Comparison of ENCODE assay signal across 9 cellular contexts in genomic region chr18:34223164-34223892, GRCh38. TPM values are rescaled to one million over a fixed set of nuclear protein-coding genes. Genes with fewer than 3 reads are reported as not detected.
A peak's percentile ranks its signal among the peaks of the same experiment; 100 is the strongest.
DNase-seq lines count a peak whose midpoint lies in the region; ATAC-seq lines count a peak whose summit lies in the region.
"Had no signal": no experiment of that assay in that cellular context is flagged by ENCODE, and none has a peak within 500 bp of the region (broad histone marks: within the 10 kb centered on the region; RNA-seq: fewer than 3 reads in every experiment).

No MANE protein-coding gene starts in this region.

- DNase-seq in DMS53 (lab: John Stamatoyannopoulos, UW) (peak; percentile 86), NCI-H1930 (lab: John Stamatoyannopoulos, UW) (peak; percentile 33 to 45), OCI-M2 (lab: John Stamatoyannopoulos, UW; ENCODE audit: unreplicated experiment) (no peak)
- DNase-seq: activated CD4-positive, alpha-beta memory T cell treated with anti-CD3 and anti-CD28 coated beads for 36 hours had no signal

- 0 to 1% methylated on average over 48 to 51 of the region's 51 CpGs for WGBS in ectodermal cell, 2 experiments

- ATAC-seq in GM21737 (IDR thresholded peaks at IDR 0.05; ENCODE audit: unreplicated experiment), result no peak
- ATAC-seq in GM18498 (IDR thresholded peaks at IDR 0.05; ENCODE audit: unreplicated experiment), result no peak
- no peak for ATAC-seq in GM19328 (IDR thresholded peaks at IDR 0.05; ENCODE audit: unreplicated experiment)

- H3K9me3 ChIP-seq in ectodermal cell (ENCODE audit: control insufficient read depth, low read length), result no peaks in the 10 kb centered on the region
- H3K9me3 ChIP-seq in neuron (ENCODE audit: low read length), result no peaks in the 10 kb centered on the region

- H2AFZ ChIP-seq in neuron (ENCODE audit: low read depth, low read length), result peak overlapping the region; percentile 96

- H3K27me3 ChIP-seq in ectodermal cell (ENCODE audit: control insufficient read depth, insufficient read depth, low read length, poor library complexity, severe bottlenecking), result peaks cover 54% of the 10 kb centered on the region
- H3K27me3 ChIP-seq in neuron (ENCODE audit: insufficient read depth, low read length), result peaks cover 45% of the 10 kb centered on the region

- H3K36me3 ChIP-seq in ectodermal cell (ENCODE audit: control insufficient read depth, insufficient read depth, low read length) (no peaks in the 10 kb centered on the region), neuron (ENCODE audit: insufficient read depth, low read length) (no peaks in the 10 kb centered on the region)

- H3K4me3 ChIP-seq in ectodermal cell (ENCODE audit: insufficient read depth, low read depth, low read length) (peak overlapping the region; percentile 49), neuron (ENCODE audit: low read length) (peak overlapping the region; percentile 55)

- H3K27ac ChIP-seq in ectodermal cell (ENCODE audit: insufficient read depth, low read depth, low read length, poor library complexity, severe bottlenecking), result no peak overlapping the region

- H3K4me1 ChIP-seq in ectodermal cell (ENCODE audit: control insufficient read depth, insufficient read depth, low read length), result peaks cover 12% of the 10 kb centered on the region
- H3K4me1 ChIP-seq in neuron (ENCODE audit: insufficient read depth, low read length), result peaks cover 34% of the 10 kb centered on the region

RNA-seq across cellular contexts. Expression of gene NOL4, which starts 1.4 kb away (rescaled TPM):
- 1.2 TPM for polyA plus RNA-seq in ectodermal cell (2013, experiment 1 of 4)
- 0.57 TPM for polyA plus RNA-seq in ectodermal cell (2013, experiment 2 of 4)
- polyA plus RNA-seq in ectodermal cell (2013, experiment 3 of 4), result 1.0 TPM
- polyA plus RNA-seq in ectodermal cell (2013, experiment 4 of 4), result 0.16 TPM
